In genomic region chr19:47518139-47518538, GRCh38 we compare ENCODE assay signal across 9 cellular contexts. TPM values are rescaled to one million over a fixed set of nuclear protein-coding genes. Genes with fewer than 3 reads are reported as not detected.
DNase-seq lines count a peak whose midpoint lies in the region; ATAC-seq, FAIRE-seq and TF ChIP-seq lines count a peak whose summit lies in the region.
"Had no signal": no experiment of that assay in that cellular context is flagged by ENCODE, and none has a peak within 500 bp of the region (broad histone marks: within the 10 kb centered on the region; RNA-seq: fewer than 3 reads in every experiment).

No MANE protein-coding gene starts in this region.

- peaks cover 16% of the 10 kb centered on the region for H3K79me2 ChIP-seq in HepG2 (ENCODE audit: insufficient read depth, low read length)

- CTCF ChIA-PET in HepG2 (lab: Yijun Ruan, JAX; ENCODE audit: low intra/inter-chr PET ratio, low total read pairs): no interaction called here

- TF ChIP-seq POLR2A in transverse colon (IDR thresholded peaks at IDR 0.05): no peak
- no peak for TF ChIP-seq POLR2A in HepG2 (IDR thresholded peaks at IDR 0.05; ENCODE audit: insufficient read depth in 1 of 2, low read depth in 2 of 2, low read length in 2 of 2)

- in situ Hi-C loops in transverse colon (cut with MboI; ENCODE audit: low pct_ligation_motif_present in 1 of 4, low pct_unique_long_range_greater_than_20kb in 1 of 4, low sequenced_read_pairs in 3 of 4) (loop anchor here in 2 of 4 donors (10.0 kb wide), 2 partner anchors 83 to 87 kb away; partner anchors contain the start of gene BICRA (in 1 of the 2)), HepG2 (cut with HindIII; ENCODE audit: extremely low pct_ligation_motif_present, low pct_unique_long_range_greater_than_20kb) (loop anchor here (5.0 kb wide), 2 partner anchors 81 to 179 kb away; no protein-coding TSS in a partner anchor)

- TF ChIP-seq RAD21 in HepG2 (CRISPR knock-in tag; IDR thresholded peaks at IDR 0.05): no peak

- WGBS in transverse colon (ENCODE audit: low coverage in 1 of 2), 2 donors: 42 to 71% methylated on average over 3 to 4 of the region's 4 CpGs
- WGBS in HepG2 (ENCODE audit: low lambda C conversion rate): 6% methylated on average over 4 of the region's 4 CpGs

- H3K4me3 ChIP-seq in effector memory CD4-positive, alpha-beta T cell (ENCODE audit: insufficient read depth, low read depth, low read length, poor library complexity, severe bottlenecking): no peak overlapping the region
- H3K4me3 ChIP-seq in transverse colon (no peak overlapping the region), HepG2 (replicated peaks in 1 of 3; ENCODE audit: insufficient read depth in 1 of 3, low read depth in 2 of 3, low read length in 3 of 3) (no peak overlapping the region)

- ATAC-seq in HepG2 (no peak), sciatic nerve (no peak)

- DNase-seq in activated naive CD4-positive, alpha-beta T cell treated with Interleukin-2 at 50 U/mL for 16 hours: peak; percentile 65
- no peak for DNase-seq in activated naive CD4-positive, alpha-beta T cell (lab: John Stamatoyannopoulos, UW)
- peak; percentile 60 for DNase-seq in activated CD4-positive, alpha-beta T cell treated with anti-CD3 and anti-CD28 coated beads for 48 hours
- DNase-seq in effector memory CD4-positive, alpha-beta T cell: peak in 2 of 3 donors; percentile 15 to 28
- DNase-seq in transverse colon (peak; percentile 40), hypothalamus (lab: John Stamatoyannopoulos, UW) (no peak), HepG2 (ENCODE audit: low spot score) (no peak), sciatic nerve (ENCODE audit: low spot score) (no peak)

- no peak for FAIRE-seq in HepG2 (lab: Jason Lieb, UNC)

- intact Hi-C loops in transverse colon (cut with DNase I; ENCODE audit: low total_unique reads) (loop anchor here (10.0 kb wide), 2 partner anchors 187 to 267 kb away; no protein-coding TSS in a partner anchor), HepG2 (cut with micrococcal nuclease; ENCODE audit: unreplicated experiment) (loop anchor here (5.0 kb wide), 1 partner anchor 89 kb away; the partner anchor contains the start of gene BICRA), sciatic nerve (cut with DNase I) (no loop called here)

- H3K36me3 ChIP-seq in effector memory CD4-positive, alpha-beta T cell (ENCODE audit: control insufficient read depth, insufficient read depth, low read length): no peaks in the 10 kb centered on the region
- H3K36me3 ChIP-seq in transverse colon (no peaks in the 10 kb centered on the region), HepG2 (replicated peaks in 1 of 2; ENCODE audit: control insufficient read depth in 1 of 2, insufficient read depth in 2 of 2, low read length in 2 of 2) (no peaks in the 10 kb centered on the region)

- no peak for TF ChIP-seq EP300 in transverse colon (IDR thresholded peaks at IDR 0.05; ENCODE audit: low read depth)
- TF ChIP-seq EP300 in HepG2 (IDR thresholded peaks at IDR 0.05; ENCODE audit: low read depth in 2 of 2, low read length in 2 of 2): no peak
- TF ChIP-seq EP300 in HepG2 (CRISPR knock-in tag; IDR thresholded peaks at IDR 0.05; ENCODE audit: borderline replicate concordance): no peak

- H3K9ac ChIP-seq in HepG2 (ENCODE audit: insufficient read depth, low read depth, low read length): no peak overlapping the region

- BruUV-seq in HepG2 (replicated peaks; lab: Mats Ljungman, UMichigan): no TSS peak

- no peaks in the 10 kb centered on the region for H4K20me1 ChIP-seq in HepG2 (ENCODE audit: insufficient read depth, low read length)

- TF ChIP-seq CTCF in transverse colon (IDR thresholded peaks at IDR 0.05) (no peak), HepG2 (CRISPR knock-in tag; IDR thresholded peaks at IDR 0.05) (no peak)

- H2AFZ ChIP-seq in HepG2 (ENCODE audit: low read length): no peak overlapping the region

- POLR2A ChIA-PET in HepG2 (lab: Yijun Ruan, JAX): no interaction called here

- H3K27me3 ChIP-seq in effector memory CD4-positive, alpha-beta T cell (replicated peaks; ENCODE audit: control insufficient read depth, insufficient read depth, low read length, poor library complexity, severe bottlenecking): peaks cover 10% of the 10 kb centered on the region
- no peaks in the 10 kb centered on the region for H3K27me3 ChIP-seq in transverse colon
- H3K27me3 ChIP-seq in HepG2 (ENCODE audit: control insufficient read depth in 1 of 2, insufficient read depth in 2 of 2, low read length in 2 of 2): peaks cover 0 to 20% of the 10 kb centered on the region in 2 experiments; a peak in 2 of 5 replicates

- H3K27ac ChIP-seq in effector memory CD4-positive, alpha-beta T cell (ENCODE audit: insufficient read depth, low read length, poor library complexity, severe bottlenecking): no peak overlapping the region
- H3K27ac ChIP-seq in transverse colon: no peak overlapping the region
- H3K27ac ChIP-seq in HepG2 (ENCODE audit: extremely low read length, insufficient read depth, low read length): no peak overlapping the region
- H3K27ac ChIP-seq: epithelial cell of prostate had no signal

- peaks cover 21% of the 10 kb centered on the region for H3K4me1 ChIP-seq in effector memory CD4-positive, alpha-beta T cell (ENCODE audit: control insufficient read depth, insufficient read depth, low read length, poor library complexity, severe bottlenecking)
- H3K4me1 ChIP-seq in transverse colon: peaks cover 5 to 27% (median 14%) of the 10 kb centered on the region in 4 donors
- peaks cover 55% of the 10 kb centered on the region for H3K4me1 ChIP-seq in HepG2 (ENCODE audit: insufficient read depth, low read length)

- no peaks in the 10 kb centered on the region for H3K9me3 ChIP-seq in effector memory CD4-positive, alpha-beta T cell (ENCODE audit: control insufficient read depth, low read length)
- H3K9me3 ChIP-seq in transverse colon: no peaks in the 10 kb centered on the region
- H3K9me3 ChIP-seq in HepG2 (ENCODE audit: low read length): no peaks in the 10 kb centered on the region

- H3K4me2 ChIP-seq in HepG2 (ENCODE audit: low read depth, low read length): no peak overlapping the region

RNA-seq across cellular contexts. Expression of gene NAPA, which starts 3.3 kb away (rescaled TPM):
- total RNA-seq in transverse colon (100 to 1,000 TPM in 3 of 4 donors, 10 to 100 TPM in 1; 94.8 to 138 (median 114) TPM), HepG2 (2016; rRNA removed; fragmentation: Illumina TruSeq; extraction: Trizol) (32.6 and 36.5 TPM in 2 replicates), sciatic nerve (91.7 TPM)
- 10.7 and 16.6 TPM in 2 replicates for total RNA-seq in HepG2 (2016; cell fraction: cytosol; rRNA removed; fragmentation: Illumina TruSeq; extraction: Trizol; ENCODE audit: low read depth)
- 32.5 and 33.2 TPM in 2 replicates for total RNA-seq in HepG2 (2016; cell fraction: insoluble cytoplasmic fraction; rRNA removed; fragmentation: Illumina TruSeq; extraction: Trizol)
- total RNA-seq in HepG2 (2016; cell fraction: membrane; rRNA removed; fragmentation: Illumina TruSeq; extraction: Trizol): 17.7 and 25.0 TPM in 2 replicates
- 19.1 and 19.4 TPM in 2 replicates for total RNA-seq in HepG2 (2016; cell fraction: nucleus; rRNA removed; fragmentation: Illumina TruSeq; extraction: Trizol)
- polyA plus RNA-seq in HepG2 (2011; rRNA removed): 65.9 and 74.4 TPM in 2 replicates
- 50.7 and 64.2 TPM in 2 replicates for polyA plus RNA-seq in HepG2 (2011; cell fraction: cytosol; rRNA removed)
- 64.5 and 68.0 TPM in 2 replicates for polyA plus RNA-seq in HepG2 (2011; cell fraction: nucleus; rRNA removed)
- 39.7 and 50.3 TPM in 2 replicates for polyA plus RNA-seq in HepG2 (2012)
- polyA plus RNA-seq in HepG2 (2016; cell fraction: cytosol; fragmentation: Illumina TruSeq; extraction: Trizol; ENCODE audit: low read depth): 18.1 and 25.6 TPM in 2 replicates
- polyA plus RNA-seq in HepG2 (2016; cell fraction: insoluble cytoplasmic fraction; fragmentation: Illumina TruSeq; extraction: Trizol; ENCODE audit: low read depth): 52.2 and 60.3 TPM in 2 replicates
- 32.1 and 34.6 TPM in 2 replicates for polyA plus RNA-seq in HepG2 (2016; cell fraction: membrane; fragmentation: Illumina TruSeq; extraction: Trizol; ENCODE audit: low read depth)
- polyA plus RNA-seq in HepG2 (2016; cell fraction: nucleus; fragmentation: Illumina TruSeq; extraction: Trizol; ENCODE audit: insufficient read depth, low read depth): 41.7 and 44.1 TPM in 2 replicates
- 73.3 and 108 TPM in 2 replicates for polyA minus RNA-seq in HepG2 (2011; rRNA and poly(A)+ RNA removed; ENCODE audit: low replicate concordance)
- polyA minus RNA-seq in HepG2 (2011; cell fraction: cytosol; rRNA and poly(A)+ RNA removed): 36.3 and 43.3 TPM in 2 replicates
- 20.6 and 26.2 TPM in 2 replicates for polyA minus RNA-seq in HepG2 (2011; cell fraction: nucleus; rRNA and poly(A)+ RNA removed)

RNA-seq across cellular contexts. Expression of gene KPTN, which starts 34.1 kb away (rescaled TPM):
- 1 to 10 TPM in 3 of 4 donors, not detected in 1; 2.2 to 5.7 (median 3.3) TPM for total RNA-seq in transverse colon
- 8.4 and 9.1 TPM in 2 replicates for total RNA-seq in HepG2 (2016; rRNA removed; fragmentation: Illumina TruSeq; extraction: Trizol)
- total RNA-seq in HepG2 (2016; cell fraction: cytosol; rRNA removed; fragmentation: Illumina TruSeq; extraction: Trizol; ENCODE audit: low read depth): 2.8 and 3.3 TPM in 2 replicates
- 8.2 and 10.6 TPM in 2 replicates for total RNA-seq in HepG2 (2016; cell fraction: insoluble cytoplasmic fraction; rRNA removed; fragmentation: Illumina TruSeq; extraction: Trizol)
- 4.2 and 6.5 TPM in 2 replicates for total RNA-seq in HepG2 (2016; cell fraction: membrane; rRNA removed; fragmentation: Illumina TruSeq; extraction: Trizol)
- 9.8 and 13.4 TPM in 2 replicates for total RNA-seq in HepG2 (2016; cell fraction: nucleus; rRNA removed; fragmentation: Illumina TruSeq; extraction: Trizol)
- 13.3 and 17.6 TPM in 2 replicates for polyA plus RNA-seq in HepG2 (2011; rRNA removed)
- 8.3 and 11.4 TPM in 2 replicates for polyA plus RNA-seq in HepG2 (2011; cell fraction: cytosol; rRNA removed)
- polyA plus RNA-seq in HepG2 (2011; cell fraction: nucleus; rRNA removed): 48.6 and 50.4 TPM in 2 replicates
- polyA plus RNA-seq in HepG2 (2012): 9.8 and 14.4 TPM in 2 replicates
- 4.3 and 5.1 TPM in 2 replicates for polyA plus RNA-seq in HepG2 (2016; cell fraction: cytosol; fragmentation: Illumina TruSeq; extraction: Trizol; ENCODE audit: low read depth)
- 14.4 and 17.5 TPM in 2 replicates for polyA plus RNA-seq in HepG2 (2016; cell fraction: insoluble cytoplasmic fraction; fragmentation: Illumina TruSeq; extraction: Trizol; ENCODE audit: low read depth)
- polyA plus RNA-seq in HepG2 (2016; cell fraction: membrane; fragmentation: Illumina TruSeq; extraction: Trizol; ENCODE audit: low read depth): 5.2 and 7.2 TPM in 2 replicates
- 29.6 and 30.0 TPM in 2 replicates for polyA plus RNA-seq in HepG2 (2016; cell fraction: nucleus; fragmentation: Illumina TruSeq; extraction: Trizol; ENCODE audit: insufficient read depth, low read depth)
- 8.3 and 15.8 TPM in 2 replicates for polyA minus RNA-seq in HepG2 (2011; rRNA and poly(A)+ RNA removed; ENCODE audit: low replicate concordance)
- polyA minus RNA-seq in HepG2 (2011; cell fraction: cytosol; rRNA and poly(A)+ RNA removed): 5.2 TPM in 2 replicates
- polyA minus RNA-seq in HepG2 (2011; cell fraction: nucleus; rRNA and poly(A)+ RNA removed): 3.2 and 5.5 TPM in 2 replicates
- total RNA-seq in sciatic nerve: 6.3 TPM

RNA-seq across cellular contexts. Expression of gene SLC8A2, which starts 46.4 kb away (rescaled TPM):
- total RNA-seq in transverse colon (10 to 100 TPM in 2 of 4 donors, 1 to 10 TPM in 1, under 1 TPM in 1; 0.82 to 36.4 (median 9.6) TPM), HepG2 (2016; rRNA removed; fragmentation: Illumina TruSeq; extraction: Trizol) (0.02 TPM in 1 of 2 replicates, not detected in the other), sciatic nerve (not detected)
- not detected in 2 replicates for total RNA-seq in HepG2 (2016; cell fraction: cytosol; rRNA removed; fragmentation: Illumina TruSeq; extraction: Trizol; ENCODE audit: low read depth)
- total RNA-seq in HepG2 (2016; cell fraction: insoluble cytoplasmic fraction; rRNA removed; fragmentation: Illumina TruSeq; extraction: Trizol): not detected in 2 replicates
- total RNA-seq in HepG2 (2016; cell fraction: membrane; rRNA removed; fragmentation: Illumina TruSeq; extraction: Trizol): not detected in 2 replicates
- total RNA-seq in HepG2 (2016; cell fraction: nucleus; rRNA removed; fragmentation: Illumina TruSeq; extraction: Trizol): not detected in 2 replicates
- polyA plus RNA-seq in HepG2 (2011; rRNA removed): 0.09 TPM in 1 of 2 replicates, not detected in the other
- polyA plus RNA-seq in HepG2 (2011; cell fraction: cytosol; rRNA removed): 0.09 and 0.12 TPM in 2 replicates
- polyA plus RNA-seq in HepG2 (2011; cell fraction: nucleus; rRNA removed): 0.19 and 0.51 TPM in 2 replicates
- 0.07 TPM in 1 of 2 replicates, not detected in the other for polyA plus RNA-seq in HepG2 (2012)
- polyA plus RNA-seq in HepG2 (2016; cell fraction: cytosol; fragmentation: Illumina TruSeq; extraction: Trizol; ENCODE audit: low read depth): not detected in 2 replicates
- polyA plus RNA-seq in HepG2 (2016; cell fraction: insoluble cytoplasmic fraction; fragmentation: Illumina TruSeq; extraction: Trizol; ENCODE audit: low read depth): not detected in 2 replicates
- polyA plus RNA-seq in HepG2 (2016; cell fraction: membrane; fragmentation: Illumina TruSeq; extraction: Trizol; ENCODE audit: low read depth): not detected in 2 replicates
- not detected in 2 replicates for polyA plus RNA-seq in HepG2 (2016; cell fraction: nucleus; fragmentation: Illumina TruSeq; extraction: Trizol; ENCODE audit: insufficient read depth, low read depth)
- 0.78 TPM in 1 of 2 replicates, not detected in the other for polyA minus RNA-seq in HepG2 (2011; rRNA and poly(A)+ RNA removed; ENCODE audit: low replicate concordance)
- not detected in 2 replicates for polyA minus RNA-seq in HepG2 (2011; cell fraction: cytosol; rRNA and poly(A)+ RNA removed)
- polyA minus RNA-seq in HepG2 (2011; cell fraction: nucleus; rRNA and poly(A)+ RNA removed): not detected in 2 replicates

RNA-seq across cellular contexts. Expression of gene ZNF541, which starts 54.8 kb away (rescaled TPM):
- total RNA-seq in transverse colon (under 1 TPM in 1 of 4 donors, not detected in 3; 0.16 TPM), HepG2 (2016; rRNA removed; fragmentation: Illumina TruSeq; extraction: Trizol) (0.04 TPM in 1 of 2 replicates, not detected in the other), sciatic nerve (0.71 TPM)
- total RNA-seq in HepG2 (2016; cell fraction: cytosol; rRNA removed; fragmentation: Illumina TruSeq; extraction: Trizol; ENCODE audit: low read depth): not detected in 2 replicates
- total RNA-seq in HepG2 (2016; cell fraction: insoluble cytoplasmic fraction; rRNA removed; fragmentation: Illumina TruSeq; extraction: Trizol): not detected in 2 replicates
- total RNA-seq in HepG2 (2016; cell fraction: membrane; rRNA removed; fragmentation: Illumina TruSeq; extraction: Trizol): 0.09 TPM in 1 of 2 replicates, not detected in the other
- total RNA-seq in HepG2 (2016; cell fraction: nucleus; rRNA removed; fragmentation: Illumina TruSeq; extraction: Trizol): not detected in 2 replicates
- polyA plus RNA-seq in HepG2 (2011; rRNA removed): 0.03 and 0.08 TPM in 2 replicates
- polyA plus RNA-seq in HepG2 (2011; cell fraction: cytosol; rRNA removed): 0.07 and 0.08 TPM in 2 replicates
- polyA plus RNA-seq in HepG2 (2011; cell fraction: nucleus; rRNA removed): not detected in 2 replicates
- 0.17 TPM in 1 of 2 replicates, not detected in the other for polyA plus RNA-seq in HepG2 (2012)
- 0.05 TPM in 1 of 2 replicates, not detected in the other for polyA plus RNA-seq in HepG2 (2016; cell fraction: cytosol; fragmentation: Illumina TruSeq; extraction: Trizol; ENCODE audit: low read depth)
- polyA plus RNA-seq in HepG2 (2016; cell fraction: insoluble cytoplasmic fraction; fragmentation: Illumina TruSeq; extraction: Trizol; ENCODE audit: low read depth): not detected in 2 replicates
- not detected in 2 replicates for polyA plus RNA-seq in HepG2 (2016; cell fraction: membrane; fragmentation: Illumina TruSeq; extraction: Trizol; ENCODE audit: low read depth)
- polyA plus RNA-seq in HepG2 (2016; cell fraction: nucleus; fragmentation: Illumina TruSeq; extraction: Trizol; ENCODE audit: insufficient read depth, low read depth): not detected in 2 replicates
- polyA minus RNA-seq in HepG2 (2011; rRNA and poly(A)+ RNA removed; ENCODE audit: low replicate concordance): not detected in 2 replicates
- polyA minus RNA-seq in HepG2 (2011; cell fraction: cytosol; rRNA and poly(A)+ RNA removed): not detected in 2 replicates
- polyA minus RNA-seq in HepG2 (2011; cell fraction: nucleus; rRNA and poly(A)+ RNA removed): not detected in 2 replicates

Comparison
In these comparisons a context has a peak if more than half of its experiments do, and no peak if none do; other contexts are left out.
1. DNase-seq: peak in activated naive CD4-positive, alpha-beta T cell treated with Interleukin-2 at 50 U/mL for 16 hours (single experiment), activated CD4-positive, alpha-beta T cell treated with anti-CD3 and anti-CD28 coated beads for 48 hours (single experiment), effector memory CD4-positive, alpha-beta T cell (2 of 3) and transverse colon (single experiment); none in activated naive CD4-positive, alpha-beta T cell (0 of 4), hypothalamus (0 of 51), HepG2 (single experiment) and sciatic nerve (single experiment).